Comparison of ENCODE assay signal across 18 cellular contexts in the genomic region with DNA sequence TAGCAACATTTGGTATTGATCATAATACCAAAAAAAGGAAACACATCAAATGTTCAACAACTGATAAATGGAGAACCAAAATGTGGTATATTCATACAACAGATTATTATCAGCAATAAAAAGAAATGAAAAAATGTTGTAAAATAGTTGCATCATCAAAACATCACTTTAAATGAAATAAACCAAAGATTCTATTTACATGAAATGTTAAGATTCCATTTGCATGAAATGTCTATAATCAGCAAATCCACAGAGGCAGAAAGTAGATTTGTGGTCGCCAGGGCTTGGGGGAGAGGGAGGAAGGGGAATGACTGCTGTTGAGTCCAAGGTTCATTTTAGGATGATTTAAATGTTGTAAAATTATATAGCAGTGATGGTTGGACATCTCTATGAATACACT.
DNase-seq lines count a peak whose midpoint lies in the region; ATAC-seq, FAIRE-seq and TF ChIP-seq lines count a peak whose summit lies in the region.
"Had no signal": no experiment of that assay in that cellular context is flagged by ENCODE, and none has a peak within 500 bp of the region (broad histone marks: within the 10 kb centered on the region; RNA-seq: fewer than 3 reads in every experiment).

No MANE protein-coding gene starts in this region.

- no peak for TF ChIP-seq POLR2A in HepG2 (IDR thresholded peaks at IDR 0.05; ENCODE audit: insufficient read depth in 1 of 2, low read depth in 2 of 2, low read length in 2 of 2)
- no peak for TF ChIP-seq POLR2A in right lobe of liver (IDR thresholded peaks at IDR 0.05)
- no peak for TF ChIP-seq POLR2A in K562 (conservative IDR thresholded peaks at IDR 0.05)

- H3K4me1 Mint-ChIP-seq in CD14-positive monocyte = no peaks in the 10 kb centered on the region

- H3K4me2 ChIP-seq in HepG2 (ENCODE audit: low read depth, low read length) (no peak overlapping the region), K562 (ENCODE audit: insufficient read depth, low read length) (no peak overlapping the region)

- H3K27me3 Mint-ChIP-seq in CD14-positive monocyte (ENCODE audit: low read depth in 3 of 3) = peaks cover 28 to 55% (median 44%) of the 10 kb centered on the region in 3 donors

- FAIRE-seq in HepG2 (lab: Jason Lieb, UNC) (no peak), K562 (lab: Jason Lieb, UNC) (no peak)
- FAIRE-seq: D721Med, GM12878, H1, HTR-8/SVneo had no signal

- in situ Hi-C loops in HepG2 (cut with HindIII; ENCODE audit: extremely low pct_ligation_motif_present, low pct_unique_long_range_greater_than_20kb) = no loop called here
- in situ Hi-C loops in K562 (cut with MboI) = no loop called here

- H3K4me3 ChIP-seq in HepG2 (replicated peaks in 1 of 3; ENCODE audit: insufficient read depth in 1 of 3, low read depth in 2 of 3, low read length in 3 of 3) (no peak overlapping the region), right lobe of liver (no peak overlapping the region), K562 (no peak overlapping the region)
- H3K4me3 ChIP-seq: GM12878 had no signal

- H3K9me1 ChIP-seq in K562 (ENCODE audit: control insufficient read depth, insufficient read depth, low read length) = no peaks in the 10 kb centered on the region

- H3K4me1 ChIP-seq in HepG2 (ENCODE audit: insufficient read depth, low read length) = peaks cover 18% of the 10 kb centered on the region
- H3K4me1 ChIP-seq in right lobe of liver = no peaks in the 10 kb centered on the region
- H3K4me1 ChIP-seq in K562 (replicated peaks in 1 of 2; ENCODE audit: control insufficient read depth in 2 of 2, insufficient read depth in 2 of 2, low read length in 2 of 2) = peaks cover 0 to 10% of the 10 kb centered on the region in 2 experiments; a peak in 2 of 5 replicates
- H3K4me1 ChIP-seq: BE2C, Caco-2 had no signal

- H3K9me3 Mint-ChIP-seq in CD14-positive monocyte = peaks cover under 1 to 15% (median 4%) of the 10 kb centered on the region in 7 donors
- H3K9me3 Mint-ChIP-seq: CD4-positive, alpha-beta T cell had no signal

- ATAC-seq in HepG2 (no peak), right lobe of liver (no peak), K562 (no peak)
- ATAC-seq: GM12878 had no signal

- no peak overlapping the region for H3K27ac Mint-ChIP-seq in CD14-positive monocyte
- H3K27ac Mint-ChIP-seq: CD4-positive, alpha-beta T cell; H9 had no signal

- peaks cover 0 to 11% of the 10 kb centered on the region in 2 experiments; a peak in 4 of 5 replicates for H3K27me3 ChIP-seq in HepG2 (ENCODE audit: control insufficient read depth in 1 of 2, insufficient read depth in 2 of 2, low read length in 2 of 2)
- no peaks in the 10 kb centered on the region for H3K27me3 ChIP-seq in right lobe of liver
- peaks cover 21 to 32% of the 10 kb centered on the region in 2 experiments for H3K27me3 ChIP-seq in K562 (ENCODE audit: control insufficient read depth in 2 of 2, insufficient read depth in 2 of 2, low read length in 2 of 2)
- H3K27me3 ChIP-seq: BE2C had no signal

- POLR2A ChIA-PET in HepG2 (lab: Yijun Ruan, JAX) = no interaction called here
- POLR2A ChIA-PET in K562 (lab: Yijun Ruan, JAX) = interaction anchor here (0.8 kb wide), 1 partner anchor 12 kb away, joined by 3 read pairs; no protein-coding TSS in a partner anchor

- H2AFZ ChIP-seq in HepG2 (ENCODE audit: low read length) (no peak overlapping the region), K562 (ENCODE audit: low read depth, low read length) (no peak overlapping the region)

- no peak overlapping the region for H3K27ac ChIP-seq in HepG2 (ENCODE audit: extremely low read length, insufficient read depth, low read length)
- H3K27ac ChIP-seq in right lobe of liver = no peak overlapping the region
- no peak overlapping the region for H3K27ac ChIP-seq in K562 (ENCODE audit: extremely low read depth, low read depth, low read length)

- H3K9me3 ChIP-seq in HepG2 (ENCODE audit: low read length) (no peaks in the 10 kb centered on the region), right lobe of liver (no peaks in the 10 kb centered on the region), K562 (replicated peaks; ENCODE audit: control insufficient read depth, insufficient read depth, low read depth, low read length) (no peaks in the 10 kb centered on the region)
- H3K9me3 ChIP-seq: BE2C, Caco-2 had no signal

- H4K20me1 ChIP-seq in HepG2 (ENCODE audit: insufficient read depth, low read length) (no peaks in the 10 kb centered on the region), K562 (replicated peaks; ENCODE audit: control insufficient read depth, insufficient read depth, low read length) (no peaks in the 10 kb centered on the region)

- intact Hi-C loops in HepG2 (cut with micrococcal nuclease; ENCODE audit: unreplicated experiment) (no loop called here), right lobe of liver (cut with DNase I) (no loop called here), K562 (cut with micrococcal nuclease) (no loop called here), CD14-positive monocyte (cut with micrococcal nuclease) (no loop called here)

- DNase-seq in HepG2 (ENCODE audit: low spot score) = no peak
- DNase-seq in right lobe of liver = no peak
- DNase-seq in NCI-H526 treated with DMSO at 0.1 percent for 48 hours (lab: John Stamatoyannopoulos, UW) = peak; percentile 20
- DNase-seq in K562 (ENCODE audit: extremely low read depth in 1 of 4, low spot score in 3 of 4) = no peak
- DNase-seq in CD14-positive monocyte (ENCODE audit: low spot score) = no peak
- DNase-seq in GDM1 (lab: John Stamatoyannopoulos, UW) = no peak
- DNase-seq in superior temporal gyrus (ENCODE audit: extremely low spot score) = no peak
- DNase-seq: 8988T; BE2C; C1 segment of cervical spinal cord; Caco-2; CD4-positive, alpha-beta T cell; DMS79; H9 had no signal

- TF ChIP-seq RAD21 in HepG2 (CRISPR knock-in tag; IDR thresholded peaks at IDR 0.05) (no peak), K562 (CRISPR knock-in tag; conservative IDR thresholded peaks at IDR 0.05 in 1 of 2, IDR thresholded peaks at IDR 0.05 in 1 of 2) (no peak)

- H3K79me2 ChIP-seq in HepG2 (ENCODE audit: insufficient read depth, low read length) (no peaks in the 10 kb centered on the region), K562 (ENCODE audit: control insufficient read depth, insufficient read depth, low read length) (no peaks in the 10 kb centered on the region)

- no peaks in the 10 kb centered on the region for H3K36me3 Mint-ChIP-seq in CD14-positive monocyte

- H3K36me3 ChIP-seq in HepG2 (replicated peaks in 1 of 2; ENCODE audit: control insufficient read depth in 1 of 2, insufficient read depth in 2 of 2, low read length in 2 of 2) (no peaks in the 10 kb centered on the region), right lobe of liver (no peaks in the 10 kb centered on the region), K562 (ENCODE audit: control insufficient read depth, insufficient read depth, low read length) (no peaks in the 10 kb centered on the region)
- H3K36me3 ChIP-seq: BE2C had no signal

- TF ChIP-seq CTCF in HepG2 (CRISPR knock-in tag; IDR thresholded peaks at IDR 0.05) (no peak), right lobe of liver (IDR thresholded peaks at IDR 0.05) (no peak), K562 (IDR thresholded peaks at IDR 0.05 in 2 of 3, conservative IDR thresholded peaks at IDR 0.05 in 1 of 3; ENCODE audit: insufficient read depth in 2 of 3, low read depth in 1 of 3, low read length in 3 of 3) (no peak), CD14-positive monocyte (IDR thresholded peaks at IDR 0.05) (no peak)

- peak overlapping the region in 1 of 2 donors; percentile 23 for H3K4me3 Mint-ChIP-seq in CD14-positive monocyte
- H3K4me3 Mint-ChIP-seq: CD4-positive, alpha-beta T cell; H9 had no signal

- TF ChIP-seq EP300 in HepG2 (IDR thresholded peaks at IDR 0.05; ENCODE audit: low read depth in 2 of 2, low read length in 2 of 2) (no peak), HepG2 (CRISPR knock-in tag; IDR thresholded peaks at IDR 0.05; ENCODE audit: borderline replicate concordance) (no peak), K562 (IDR thresholded peaks at IDR 0.05; ENCODE audit: low read length) (no peak)

- WGBS in HepG2 (ENCODE audit: low lambda C conversion rate) = 3% methylated on average over 1 of the region's 1 CpG
- 53% methylated on average over 1 of the region's 1 CpG for WGBS in right lobe of liver (ENCODE audit: insufficient coverage, low coverage, low lambda C conversion rate, missing lambda C conversion rate)
- whole genome bisulfite sequencing in K562 (ENCODE audit: insufficient coverage, low coverage, missing lambda C conversion rate) = 0% methylated on average over 1 of the region's 1 CpG

- BruUV-seq in HepG2 (replicated peaks; lab: Mats Ljungman, UMichigan) (no TSS peak), K562 (replicated peaks; lab: Mats Ljungman, UMichigan) (no TSS peak)

- no peak overlapping the region for H3K9ac ChIP-seq in HepG2 (ENCODE audit: insufficient read depth, low read depth, low read length)
- H3K9ac ChIP-seq in K562 (ENCODE audit: insufficient read depth in 1 of 2, low read depth in 2 of 2, low read length in 2 of 2) = no peak overlapping the region

- CTCF ChIA-PET in HepG2 (lab: Yijun Ruan, JAX; ENCODE audit: low intra/inter-chr PET ratio, low total read pairs) (no interaction called here), K562 (lab: Yijun Ruan, JAX; ENCODE audit: low intra/inter-chr PET ratio) (no interaction called here)

TF ChIP-seq in HepG2, 621 proteins besides CTCF, POLR2A, EP300 and RAD21:
- TF ChIP-seq MAFK (conservative IDR thresholded peaks at IDR 0.05 in 1 of 2, IDR thresholded peaks at IDR 0.05 in 1 of 2; ENCODE audit: low read length in 2 of 2) (peak; percentile 9 to 65; a peak in 2 of 4 replicates), SMAD9 (CRISPR knock-in tag; IDR thresholded peaks at IDR 0.05) (no peak), ATM (IDR thresholded peaks at IDR 0.05; ENCODE audit: borderline replicate concordance) (no peak)

TF ChIP-seq in K562, 482 proteins besides CTCF, POLR2A, EP300 and RAD21:
- TF ChIP-seq, protein P1, sequence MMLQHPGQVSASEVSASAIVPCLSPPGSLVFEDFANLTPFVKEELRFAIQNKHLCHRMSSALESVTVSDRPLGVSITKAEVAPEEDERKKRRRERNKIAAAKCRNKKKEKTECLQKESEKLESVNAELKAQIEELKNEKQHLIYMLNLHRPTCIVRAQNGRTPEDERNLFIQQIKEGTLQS (IDR thresholded peaks at IDR 0.05) = peak; percentile 74
- TF ChIP-seq, protein P1 (CRISPR knock-in tag; conservative IDR thresholded peaks at IDR 0.05) = no peak
- TF ChIP-seq TAF15 (IDR thresholded peaks at IDR 0.05; ENCODE audit: low read depth, low read length) (no peak), KDM5B (IDR thresholded peaks at IDR 0.05; ENCODE audit: insufficient replicate concordance, low read depth, low read length) (no peak), PTTG1 (tag; IDR thresholded peaks at IDR 0.05; ENCODE audit: low read depth) (no peak), CEBPG (CRISPR knock-in tag; IDR thresholded peaks at IDR 0.05) (no peak), CEBPG (tag; conservative IDR thresholded peaks at IDR 0.05 in 1 of 2, IDR thresholded peaks at IDR 0.05 in 1 of 2) (peak; percentile 26 to 30; a peak in 1 of 4 replicates)

Comparison
In these comparisons a context has a peak if more than half of its experiments do, and no peak if none do; other contexts are left out.
1. Of the 241 proteins assayed by ChIP-seq in both HepG2 and K562: peak only in HepG2: MAFK; only in K562: CEBPG; in both: none; in neither: 238; mixed calls (peak in some experiments, not most) for 1.